In the genomic region with DNA sequence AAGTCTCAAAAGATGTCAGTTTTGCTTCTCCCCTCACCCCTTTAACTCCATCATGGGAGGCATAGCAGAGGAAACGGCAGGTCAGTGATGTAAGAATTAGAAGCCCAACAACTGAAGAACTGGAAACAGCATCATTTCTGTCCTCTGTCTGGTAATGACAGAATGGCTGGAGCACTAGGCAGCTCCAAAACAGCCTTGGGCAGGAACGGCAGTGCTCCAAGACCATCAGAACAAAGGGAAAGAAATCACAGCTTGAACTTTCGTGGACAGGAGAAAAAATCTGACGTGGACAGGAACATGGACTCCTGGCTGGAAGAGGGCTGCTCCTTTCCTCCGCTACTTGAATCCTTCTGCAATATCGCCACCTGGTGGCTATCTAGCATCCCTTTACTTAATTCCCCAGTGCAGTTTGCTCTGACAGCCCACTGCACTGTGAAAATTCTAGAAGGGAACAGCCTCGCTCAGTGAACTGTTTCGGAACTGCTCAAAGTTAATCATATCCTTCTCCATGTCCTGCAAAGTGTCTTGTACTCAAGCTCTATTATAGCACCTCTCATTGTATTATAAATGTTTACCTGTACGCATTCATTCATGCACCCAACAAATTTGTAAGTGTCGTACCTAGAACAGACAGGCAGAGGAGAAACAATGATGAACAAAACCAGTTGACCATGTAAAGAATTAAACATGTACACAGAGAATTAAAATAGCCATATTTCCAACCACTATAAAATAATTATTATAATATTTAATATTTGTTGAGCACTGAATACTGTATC, we compare ENCODE assay signal across 8 cellular contexts. TPM values are rescaled to one million over a fixed set of nuclear protein-coding genes. Genes with fewer than 3 reads are reported as not detected.
A peak's percentile ranks its signal among the peaks of the same experiment; 100 is the strongest.
DNase-seq lines count a peak whose midpoint lies in the region; ATAC-seq and TF ChIP-seq lines count a peak whose summit lies in the region.

No MANE protein-coding gene starts in this region.

- DNase-seq in GF-D8 (lab: John Stamatoyannopoulos, UW): peak; percentile 43
- DNase-seq in GOT3 (lab: John Stamatoyannopoulos, UW): peak; percentile 3
- peak; percentile 48 for DNase-seq in LNCaP clone FGC (ENCODE audit: low read depth)
- DNase-seq in RPMI7951 (ENCODE audit: low read depth): peak; percentile 66
- peak; percentile 34 for DNase-seq in activated naive CD4-positive, alpha-beta T cell treated with Interleukin-2 at 50 U/mL for 16 hours
- peak; percentile 58 for DNase-seq in foreskin melanocyte
- peak; percentile 56 for DNase-seq in occipital lobe (lab: John Stamatoyannopoulos, UW)

- TF ChIP-seq CTCF in LNCaP clone FGC (IDR thresholded peaks at IDR 0.05; ENCODE audit: control insufficient read depth, extremely low read depth, insufficient read depth): peak; percentile 64

- no peak for ATAC-seq in HG03521 (IDR thresholded peaks at IDR 0.05; ENCODE audit: unreplicated experiment)

- H3K4me3 ChIP-seq in LNCaP clone FGC (ENCODE audit: low read depth, low read length): peak overlapping the region; percentile 33

RNA-seq across cellular contexts. Expression of a gene that starts 20.4 kb away (rescaled TPM):
- 6.4 and 7.4 TPM in 2 replicates for total RNA-seq in RPMI7951 (2014; rRNA removed; shearing (Covaris generic))
- total RNA-seq in occipital lobe: 12.3 TPM

RNA-seq across cellular contexts. Expression of a gene that starts 24.1 kb away (rescaled TPM):
- 0.20 TPM in 1 of 2 replicates, not detected in the other for total RNA-seq in RPMI7951 (2014; rRNA removed; shearing (Covaris generic))
- total RNA-seq in occipital lobe: 12.0 TPM

RNA-seq across cellular contexts. Expression of a gene that starts 29.8 kb away (rescaled TPM):
- total RNA-seq in RPMI7951 (2014; rRNA removed; shearing (Covaris generic)): 11.9 and 14.7 TPM in 2 replicates
- total RNA-seq in occipital lobe: 88.1 TPM

Comparison
In these comparisons a context has a peak if more than half of its experiments do, and no peak if none do; other contexts are left out.
1. DNase-seq: peak in every context shown above with its lines; median percentile 66 in RPMI7951; 58 in foreskin melanocyte; 56 in occipital lobe; 48 in LNCaP clone FGC; 43 in GF-D8; 34 in activated naive CD4-positive, alpha-beta T cell treated with Interleukin-2 at 50 U/mL for 16 hours; 3 in GOT3.
2. RNA of a gene that starts 24.1 kb away (total RNA-seq): 12.0 TPM in occipital lobe (single experiment); 0.20 TPM in RPMI7951; every median in the first group is over 10 times any median in the second.